8 cellular contexts compared by ENCODE assay signal in the genomic region with DNA sequence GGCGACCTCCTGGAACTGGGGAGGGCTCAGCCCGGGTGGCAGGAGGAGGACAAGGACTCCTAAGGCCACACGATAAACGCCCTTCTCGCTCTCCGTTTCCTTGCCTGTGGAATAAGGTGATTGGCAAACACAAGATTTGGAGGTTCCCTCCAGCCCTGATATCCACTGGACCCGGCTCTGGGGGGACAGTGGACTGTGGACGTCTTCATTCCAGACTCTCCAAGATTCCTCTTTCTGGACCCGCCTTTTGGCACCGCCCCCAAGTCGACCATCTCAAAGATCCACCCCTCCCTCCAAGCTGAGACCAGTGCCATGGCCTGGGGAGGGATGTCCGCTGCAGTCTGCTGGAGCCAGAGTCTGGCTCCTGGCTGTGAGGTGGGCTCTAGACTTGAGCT. TPM values are rescaled to one million over a fixed set of nuclear protein-coding genes. Genes with fewer than 3 reads are reported as not detected.
A peak's percentile ranks its signal among the peaks of the same experiment; 100 is the strongest.
DNase-seq lines count a peak whose midpoint lies in the region; TF ChIP-seq lines count a peak whose summit lies in the region.

No MANE protein-coding gene starts in this region.

- CTCF ChIA-PET in MCF 10A (lab: Yijun Ruan, JAX) = no interaction called here

- H3K36me3 Mint-ChIP-seq in CD14-positive monocyte = peaks cover 15 to 19% of the 10 kb centered on the region in 2 donors
- peaks cover 46% of the 10 kb centered on the region for H3K36me3 Mint-ChIP-seq in MCF 10A (ENCODE audit: insufficient read depth, unreplicated experiment)

- H3K4me1 ChIP-seq in HUES48 (ENCODE audit: control insufficient read depth, insufficient read depth, low read length) (peaks cover 7% of the 10 kb centered on the region; the same call in 1 of the 2 replicates), testis (no peaks in the 10 kb centered on the region)

- H3K9ac ChIP-seq in HUES48 (ENCODE audit: low read depth, low read length) = peak overlapping the region; percentile 65

- H3K27me3 Mint-ChIP-seq in CD14-positive monocyte (ENCODE audit: low read depth in 3 of 3) (peaks cover 12 to 23% (median 13%) of the 10 kb centered on the region in 3 donors), MCF 10A (ENCODE audit: insufficient read depth, unreplicated experiment) (no peaks in the 10 kb centered on the region)

- H3K27me3 ChIP-seq in HUES48 (ENCODE audit: control insufficient read depth, insufficient read depth, low read length) (peaks cover 9% of the 10 kb centered on the region; the same call in 1 of the 2 replicates), testis (no peaks in the 10 kb centered on the region)

- H3K4me1 Mint-ChIP-seq in CD14-positive monocyte (peaks cover 18% of the 10 kb centered on the region), MCF 10A (ENCODE audit: insufficient read depth, unreplicated experiment) (peaks cover 14% of the 10 kb centered on the region)

- no TSS peak for BruUV-seq in MCF 10A (replicated peaks; lab: Mats Ljungman, UMichigan)

- H3K27ac ChIP-seq in HUES48 (ENCODE audit: low read depth, low read length) (no peak overlapping the region), testis (peak overlapping the region in 1 of 2 donors; percentile 51)

- no peaks in the 10 kb centered on the region for H3K36me3 ChIP-seq in HUES48 (ENCODE audit: control insufficient read depth, insufficient read depth, low read length)
- no peaks in the 10 kb centered on the region for H3K36me3 ChIP-seq in testis (ENCODE audit: low read depth, missing control alignments)

- DNase-seq in CD14-positive monocyte (ENCODE audit: low spot score) = no peak
- DNase-seq in MCF 10A (ENCODE audit: unreplicated experiment) = no peak
- DNase-seq in kidney tubule cell (ENCODE audit: low spot score) = peak; percentile 37
- DNase-seq in testis = no peak
- DNase-seq in GDM1 (lab: John Stamatoyannopoulos, UW) = no peak
- no peak for DNase-seq in SW480 (ENCODE audit: low spot score)
- no peak for DNase-seq in NCI-H226

- H3K4me3 Mint-ChIP-seq in CD14-positive monocyte (peak overlapping the region; percentile 91 to 97), MCF 10A (ENCODE audit: unreplicated experiment) (peak overlapping the region; percentile 71)

- peak overlapping the region in 6 of 7 donors; percentile 72 to 87 (median 78) for H3K27ac Mint-ChIP-seq in CD14-positive monocyte
- H3K27ac Mint-ChIP-seq in MCF 10A (ENCODE audit: low read depth, unreplicated experiment) = peak overlapping the region; percentile 65

- H3K9me3 Mint-ChIP-seq in CD14-positive monocyte = peaks cover 0 to 2% (median 0%) of the 10 kb centered on the region in 7 donors
- H3K9me3 Mint-ChIP-seq in MCF 10A (ENCODE audit: unreplicated experiment) = no peaks in the 10 kb centered on the region

- TF ChIP-seq CTCF in CD14-positive monocyte (IDR thresholded peaks at IDR 0.05) (no peak), MCF 10A (IDR thresholded peaks at IDR 0.05; ENCODE audit: unreplicated experiment) (no peak), testis (IDR thresholded peaks at IDR 0.05) (no peak)

- H3K4me3 ChIP-seq in HUES48 (ENCODE audit: low read depth, low read length) = peak overlapping the region; percentile 92
- H3K4me3 ChIP-seq in testis = peak overlapping the region; percentile 59 to 62

- no peak for TF ChIP-seq POLR2A in testis (IDR thresholded peaks at IDR 0.05)

- intact Hi-C loops in CD14-positive monocyte (cut with micrococcal nuclease) = no loop called here
- intact Hi-C loops in MCF 10A (cut with micrococcal nuclease) = no loop called here
- intact Hi-C loops in testis (cut with DNase I; ENCODE audit: low total_unique reads) = no loop called here

- 0 to 6% methylated on average over 3 to 12 of the region's 12 CpGs for WGBS in testis, 2 donors

- H3K9me3 ChIP-seq in HUES48 (ENCODE audit: control insufficient read depth, insufficient read depth, low read length) (no peaks in the 10 kb centered on the region), testis (no peaks in the 10 kb centered on the region)

- POLR2A ChIA-PET in MCF 10A (lab: Yijun Ruan, JAX) = interaction anchor here (2.3 kb wide), 1 partner anchor 24 kb away, joined by 13 read pairs; a partner anchor contains a TSS

RNA-seq across cellular contexts. Expression of a gene that starts 23.6 kb away (rescaled TPM):
- polyA plus RNA-seq in CD14-positive monocyte (1 to 10 TPM; 1.2 to 1.5 TPM), testis (ENCODE audit: insufficient read depth, low read depth, low replicate concordance) (15.0 TPM)
- total RNA-seq in MCF 10A (2022) (39.5 and 49.0 TPM in 2 replicates), testis (10 to 100 TPM; 30.5 to 41.1 TPM)

RNA-seq across cellular contexts. Expression of a gene that starts 46.1 kb away (rescaled TPM):
- polyA plus RNA-seq in CD14-positive monocyte = 1 to 10 TPM; 1.6 to 2.3 TPM
- total RNA-seq in MCF 10A (2022) = 10.5 and 14.7 TPM in 2 replicates
- 10 to 100 TPM; 23.1 to 24.2 TPM for total RNA-seq in testis
- polyA plus RNA-seq in testis (ENCODE audit: insufficient read depth, low read depth, low replicate concordance) = 17.2 TPM
